17 cellular contexts compared by ENCODE assay signal in the genomic region with DNA sequence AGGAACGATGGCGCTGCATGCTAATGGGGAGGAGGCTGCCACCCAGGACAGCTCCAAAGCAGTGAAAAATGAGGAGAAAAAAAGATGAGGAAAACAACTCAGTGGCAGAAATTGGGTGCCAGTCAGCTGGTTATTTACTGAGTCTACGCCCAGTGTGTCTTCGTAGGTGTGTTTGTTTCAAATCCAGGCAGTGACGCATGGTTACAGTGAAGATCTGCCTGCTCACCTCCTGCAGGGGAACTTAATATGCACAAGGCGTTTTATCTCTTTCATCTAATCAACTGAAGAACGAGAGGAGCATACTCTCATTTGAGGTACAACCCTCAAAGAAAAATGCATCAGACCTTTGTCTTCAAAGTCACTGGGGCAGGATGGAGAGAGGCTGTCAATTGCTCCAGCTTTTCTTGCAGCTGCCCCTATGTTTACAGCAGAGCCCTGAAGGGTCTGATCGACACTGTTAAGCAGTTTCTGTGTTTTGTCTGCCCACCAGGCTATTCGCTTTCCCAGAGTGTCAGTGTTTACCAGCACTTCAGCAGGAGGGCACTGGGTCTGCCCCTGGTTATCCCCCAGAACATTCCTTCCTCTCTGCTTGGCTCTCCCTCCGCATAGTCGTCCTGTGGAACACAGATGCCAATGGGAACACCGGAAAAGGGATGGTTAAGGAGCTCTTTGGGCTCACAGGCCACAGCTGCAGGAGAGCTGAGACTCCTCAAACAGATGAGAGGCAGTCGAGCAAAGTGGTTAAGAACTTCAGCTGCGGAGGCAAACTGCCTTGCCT.
DNase-seq lines count a peak whose midpoint lies in the region; ATAC-seq and TF ChIP-seq lines count a peak whose summit lies in the region.
"Had no signal": no experiment of that assay in that cellular context is flagged by ENCODE, and none has a peak within 500 bp of the region (broad histone marks: within the 10 kb centered on the region; RNA-seq: fewer than 3 reads in every experiment).

No MANE protein-coding gene starts in this region.

- H3K9me3 ChIP-seq in SK-N-SH (no peaks in the 10 kb centered on the region), stomach (no peaks in the 10 kb centered on the region)
- H3K9me3 ChIP-seq: breast epithelium had no signal

- H3K9ac ChIP-seq in SK-N-SH, result no peak overlapping the region

- no peaks in the 10 kb centered on the region for H4K20me1 ChIP-seq in SK-N-SH (ENCODE audit: insufficient read depth)

- H3K4me2 ChIP-seq in SK-N-SH, result no peak overlapping the region

- H3K36me3 Mint-ChIP-seq in WTC11 (peaks cover 8% of the 10 kb centered on the region; the same call in 1 of the 2 replicates), glutamatergic neuron (ENCODE audit: unreplicated experiment) (no peaks in the 10 kb centered on the region)
- H3K36me3 Mint-ChIP-seq: type B pancreatic cell had no signal

- H3K4me1 ChIP-seq in SK-N-SH (ENCODE audit: control insufficient read depth in 1 of 2, insufficient read depth in 2 of 2, low read depth in 1 of 2, low read length in 1 of 2) (peaks cover 0 to 19% of the 10 kb centered on the region in 2 experiments; a peak in 1 of 4 replicates), stomach (peaks cover 0 to 8% (median 1%) of the 10 kb centered on the region in 4 donors)
- H3K4me1 ChIP-seq: breast epithelium had no signal

- H3K27ac ChIP-seq in SK-N-SH (ENCODE audit: low read depth in 2 of 2, low read length in 1 of 2), result no peak overlapping the region
- H3K27ac ChIP-seq in skin epidermis, result peak overlapping the region in 17 of 21 experiments; percentile 9 to 72 (median 49)
- H3K27ac ChIP-seq in stomach, result no peak overlapping the region
- H3K27ac ChIP-seq: breast epithelium, epithelial cell of prostate had no signal

- H3K27ac Mint-ChIP-seq in WTC11 (peak overlapping the region; percentile 28; the same call in 1 of the 2 replicates), glutamatergic neuron (ENCODE audit: unreplicated experiment) (peak overlapping the region; percentile 94)
- H3K27ac Mint-ChIP-seq: type B pancreatic cell had no signal

- no peaks in the 10 kb centered on the region for H3K36me3 ChIP-seq in SK-N-SH (replicated peaks in 1 of 2; ENCODE audit: control insufficient read depth in 1 of 2, insufficient read depth in 2 of 2, low read length in 1 of 2)
- no peaks in the 10 kb centered on the region for H3K36me3 ChIP-seq in stomach
- H3K36me3 ChIP-seq: breast epithelium had no signal

- CTCF ChIA-PET in SK-N-SH (lab: Yijun Ruan, JAX) (interaction anchor here (0.9 to 3.6 kb wide), 2 partner anchors 106 kb away, joined by 5 to 16 read pairs; no protein-coding TSS in a partner anchor), WTC11 (lab: Charles Lee) (interaction anchor here (3.6 kb wide), 1 partner anchor 99 kb away, joined by 14 read pairs; no protein-coding TSS in a partner anchor)

- H3K4me3 Mint-ChIP-seq in WTC11 (no peak overlapping the region), glutamatergic neuron (ENCODE audit: unreplicated experiment) (no peak overlapping the region)
- H3K4me3 Mint-ChIP-seq: IgD-negative memory B cell, type B pancreatic cell had no signal

- no peaks in the 10 kb centered on the region; the same call in 1 of the 2 replicates for H3K27me3 Mint-ChIP-seq in WTC11 (ENCODE audit: low read depth)
- H3K27me3 Mint-ChIP-seq in glutamatergic neuron (ENCODE audit: unreplicated experiment), result peaks cover 1% of the 10 kb centered on the region
- H3K27me3 Mint-ChIP-seq: IgD-negative memory B cell had no signal

- no peak overlapping the region for H3K4me3 ChIP-seq in SK-N-SH (ENCODE audit: low read depth in 2 of 2, low read length in 1 of 2)
- H3K4me3 ChIP-seq in skin epidermis, result no peak overlapping the region
- H3K4me3 ChIP-seq in stomach, result no peak overlapping the region
- H3K4me3 ChIP-seq: breast epithelium had no signal

- no peaks in the 10 kb centered on the region for H3F3A ChIP-seq in SK-N-SH (replicated peaks; ENCODE audit: insufficient read depth)

- peaks cover 53% of the 10 kb centered on the region for H3K4me1 Mint-ChIP-seq in WTC11
- H3K4me1 Mint-ChIP-seq in glutamatergic neuron (ENCODE audit: low read depth, unreplicated experiment), result peaks cover 24% of the 10 kb centered on the region

- no peak for TF ChIP-seq RAD21 in SK-N-SH (IDR thresholded peaks at IDR 0.05; ENCODE audit: low read length)

- H3K79me2 ChIP-seq in SK-N-SH (ENCODE audit: insufficient read depth), result no peaks in the 10 kb centered on the region

- H3K9me3 Mint-ChIP-seq in WTC11 (peaks cover 17% of the 10 kb centered on the region), glutamatergic neuron (ENCODE audit: unreplicated experiment) (peaks cover 2% of the 10 kb centered on the region)
- H3K9me3 Mint-ChIP-seq: IgD-negative memory B cell, type B pancreatic cell had no signal

- ATAC-seq in SK-N-SH treated with all-trans-retinoic acid at 6 μM for 48 hours, result no peak
- ATAC-seq in WTC11, result peak; percentile 61
- ATAC-seq in GM21717 (IDR thresholded peaks at IDR 0.05; ENCODE audit: unreplicated experiment), result no peak
- no peak for ATAC-seq in GM19397 (IDR thresholded peaks at IDR 0.05; ENCODE audit: unreplicated experiment)

- H3K27me3 ChIP-seq in SK-N-SH (ENCODE audit: insufficient read depth) (no peaks in the 10 kb centered on the region), stomach (no peaks in the 10 kb centered on the region)
- H3K27me3 ChIP-seq: breast epithelium had no signal

- no peak for TF ChIP-seq POLR2A in stomach (IDR thresholded peaks at IDR 0.05)

- TF ChIP-seq EP300 in SK-N-SH (IDR thresholded peaks at IDR 0.05; ENCODE audit: borderline replicate concordance in 1 of 2, low read depth in 1 of 2, low read length in 1 of 2) (no peak), stomach (IDR thresholded peaks at IDR 0.05) (no peak)

- WGBS in SK-N-SH (ENCODE audit: low lambda C conversion rate), result 72% methylated on average over 14 of the region's 14 CpGs
- whole genome bisulfite sequencing in stomach, 5 donors, result 51 to 59% (median 54%) methylated on average over 14 of the region's 14 CpGs

- POLR2A ChIA-PET in SK-N-SH (lab: Yijun Ruan, JAX), result no interaction called here
- POLR2A ChIA-PET in WTC11 (lab: Charles Lee), result no interaction called here

- H2AFZ ChIP-seq in SK-N-SH (ENCODE audit: low read depth), result no peak overlapping the region

- intact Hi-C loops in stomach (cut with DNase I; ENCODE audit: low total_unique reads), result no loop called here

- DNase-seq in SK-N-SH, result peak; percentile 18
- no peak for DNase-seq in WTC11 (ENCODE audit: low spot score)
- no peak for DNase-seq in glutamatergic neuron
- DNase-seq in stomach, result no peak
- DNase-seq: 8988T; activated gamma-delta T cell treated with Interleukin-2 at 50 U/mL for 16 hours; COR-L47; NCI-H146; stimulated activated CD8-positive, alpha-beta memory T cell treated with anti-CD3 and anti-CD28 coated beads, Interleukin-4, amount 100 ng/mL, for 48 hours had no signal

- TF ChIP-seq CTCF in SK-N-SH (IDR thresholded peaks at IDR 0.05), result no peak
- no peak for TF ChIP-seq CTCF in WTC11 (IDR thresholded peaks at IDR 0.05)
- no peak for TF ChIP-seq CTCF in glutamatergic neuron (IDR thresholded peaks at IDR 0.05; ENCODE audit: partially characterized antibody, unreplicated experiment)
- TF ChIP-seq CTCF in stomach (IDR thresholded peaks at IDR 0.05), result no peak

- H3K9me2 ChIP-seq in SK-N-SH, result no peaks in the 10 kb centered on the region

TF ChIP-seq in SK-N-SH, 30 proteins besides CTCF, POLR2A, EP300 and RAD21 (continues in another document):
- TF ChIP-seq YY1 (IDR thresholded peaks at IDR 0.05; ENCODE audit: low read depth) (no peak), PBX3 (IDR thresholded peaks at IDR 0.05) (no peak), GATA2 (CRISPR knock-in tag; IDR thresholded peaks at IDR 0.05) (0 out of 2 replicates have a peak, but pooled peaks have one; percentile 13), NFIC (IDR thresholded peaks at IDR 0.05; ENCODE audit: borderline replicate concordance) (no peak)

TF ChIP-seq in SK-N-SH treated with all-trans-retinoic acid at 6 μM for 48 hours, 23 proteins besides CTCF, POLR2A, EP300 and RAD21 (continues in another document):
- TF ChIP-seq ISL1 (CRISPR knock-in tag; IDR thresholded peaks at IDR 0.05), result no peak
- TF ChIP-seq ESRRG (CRISPR knock-in tag; IDR thresholded peaks at IDR 0.05), result no peak

TF ChIP-seq in WTC11, 78 proteins besides CTCF, POLR2A, EP300 and RAD21 (continues in another document):
- TF ChIP-seq, protein P1, sequence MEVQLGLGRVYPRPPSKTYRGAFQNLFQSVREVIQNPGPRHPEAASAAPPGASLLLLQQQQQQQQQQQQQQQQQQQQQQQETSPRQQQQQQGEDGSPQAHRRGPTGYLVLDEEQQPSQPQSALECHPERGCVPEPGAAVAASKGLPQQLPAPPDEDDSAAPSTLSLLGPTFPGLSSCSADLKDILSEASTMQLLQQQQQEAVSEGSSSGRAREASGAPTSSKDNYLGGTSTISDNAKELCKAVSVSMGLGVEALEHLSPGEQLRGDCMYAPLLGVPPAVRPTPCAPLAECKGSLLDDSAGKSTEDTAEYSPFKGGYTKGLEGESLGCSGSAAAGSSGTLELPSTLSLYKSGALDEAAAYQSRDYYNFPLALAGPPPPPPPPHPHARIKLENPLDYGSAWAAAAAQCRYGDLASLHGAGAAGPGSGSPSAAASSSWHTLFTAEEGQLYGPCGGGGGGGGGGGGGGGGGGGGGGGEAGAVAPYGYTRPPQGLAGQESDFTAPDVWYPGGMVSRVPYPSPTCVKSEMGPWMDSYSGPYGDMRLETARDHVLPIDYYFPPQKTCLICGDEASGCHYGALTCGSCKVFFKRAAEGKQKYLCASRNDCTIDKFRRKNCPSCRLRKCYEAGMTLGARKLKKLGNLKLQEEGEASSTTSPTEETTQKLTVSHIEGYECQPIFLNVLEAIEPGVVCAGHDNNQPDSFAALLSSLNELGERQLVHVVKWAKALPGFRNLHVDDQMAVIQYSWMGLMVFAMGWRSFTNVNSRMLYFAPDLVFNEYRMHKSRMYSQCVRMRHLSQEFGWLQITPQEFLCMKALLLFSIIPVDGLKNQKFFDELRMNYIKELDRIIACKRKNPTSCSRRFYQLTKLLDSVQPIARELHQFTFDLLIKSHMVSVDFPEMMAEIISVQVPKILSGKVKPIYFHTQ (CRISPR knock-in tag; IDR thresholded peaks at IDR 0.05), result no peak
- TF ChIP-seq ZNF317 (CRISPR knock-in tag; IDR thresholded peaks at IDR 0.05; ENCODE audit: borderline replicate concordance, low read depth), result no peak
- TF ChIP-seq FOXK1 (CRISPR knock-in tag; IDR thresholded peaks at IDR 0.05), result no peak
- no peak for TF ChIP-seq NR3C1 (CRISPR knock-in tag; conservative IDR thresholded peaks at IDR 0.05; ENCODE audit: low read depth)
- no peak for TF ChIP-seq MYBL2 (CRISPR knock-in tag; IDR thresholded peaks at IDR 0.05)
- TF ChIP-seq ZSCAN18 (CRISPR knock-in tag; IDR thresholded peaks at IDR 0.05), result no peak

Comparison
In these comparisons a context has a peak if more than half of its experiments do, and no peak if none do; other contexts are left out.
1. H3K27ac ChIP-seq: peak in skin epidermis (17 of 21); none in SK-N-SH (0 of 2) and stomach (0 of 5).